12 cellular contexts compared by ENCODE assay signal in the genomic region with DNA sequence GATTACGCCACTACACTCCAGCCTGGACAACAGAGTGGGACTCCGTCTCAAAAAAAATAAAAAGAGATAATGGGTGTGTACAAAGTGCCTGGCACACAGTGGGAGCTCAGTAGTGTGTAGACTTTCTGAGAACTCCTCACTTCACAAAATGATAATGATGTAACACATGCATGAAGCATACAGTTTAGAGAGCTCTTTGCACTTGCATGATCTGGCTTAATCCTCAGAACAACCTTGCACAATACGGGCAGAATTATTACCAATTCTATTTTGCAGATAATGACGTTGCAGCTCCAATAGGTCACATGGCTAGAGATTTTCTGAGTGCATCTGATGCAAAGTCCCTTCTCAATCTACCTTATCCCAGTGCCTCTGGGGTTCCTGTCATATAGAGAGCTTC.
DNase-seq lines count a peak whose midpoint lies in the region; ATAC-seq and TF ChIP-seq lines count a peak whose summit lies in the region.
"Had no signal": no experiment of that assay in that cellular context is flagged by ENCODE, and none has a peak within 500 bp of the region (broad histone marks: within the 10 kb centered on the region; RNA-seq: fewer than 3 reads in every experiment).

No MANE protein-coding gene starts in this region.

- TF ChIP-seq POLR2A in testis (IDR thresholded peaks at IDR 0.05) = no peak

- H3K4me1 ChIP-seq in CD8-positive, alpha-beta memory T cell (ENCODE audit: insufficient read depth, low read length) = peaks cover 79% of the 10 kb centered on the region
- no peaks in the 10 kb centered on the region for H3K4me1 ChIP-seq in testis
- H3K4me1 ChIP-seq: SJCRH30, tibial artery had no signal

- no peaks in the 10 kb centered on the region for H3K9me3 ChIP-seq in CD8-positive, alpha-beta memory T cell (ENCODE audit: low read length)
- H3K9me3 ChIP-seq in testis = no peaks in the 10 kb centered on the region
- H3K9me3 ChIP-seq: SJCRH30, tibial artery had no signal

- peaks cover 78 to 93% (median 87%) of the 10 kb centered on the region in 3 donors for H3K4me1 Mint-ChIP-seq in CD8-positive, alpha-beta memory T cell
- H3K4me1 Mint-ChIP-seq in activated naive CD8-positive, alpha-beta T cell (ENCODE audit: low read depth) = peaks cover 74% of the 10 kb centered on the region
- peaks cover 88% of the 10 kb centered on the region in 2 donors for H3K4me1 Mint-ChIP-seq in natural killer cell

- peaks cover 13% of the 10 kb centered on the region for H3K36me3 ChIP-seq in CD8-positive, alpha-beta memory T cell (ENCODE audit: insufficient read depth, low read length)
- H3K36me3 ChIP-seq in testis (ENCODE audit: low read depth, missing control alignments) = no peaks in the 10 kb centered on the region
- H3K36me3 ChIP-seq: SJCRH30, tibial artery had no signal

- no peak for DNase-seq in CD8-positive, alpha-beta memory T cell
- DNase-seq in NOMO-1 treated with DMSO at 0.1 percent for 48 hours (lab: John Stamatoyannopoulos, UW; ENCODE audit: unreplicated experiment) (peak; percentile 42), natural killer cell (no peak), testis (no peak), GOT3 (lab: John Stamatoyannopoulos, UW) (no peak)
- DNase-seq: NCI-H1436 treated with DMSO at 0.1 percent for 48 hours, NCI-H526 treated with DMSO at 0.1 percent for 48 hours had no signal

- H3K27me3 ChIP-seq in CD8-positive, alpha-beta memory T cell (ENCODE audit: insufficient read depth, low read length, poor library complexity, severe bottlenecking) = no peaks in the 10 kb centered on the region
- no peaks in the 10 kb centered on the region for H3K27me3 ChIP-seq in testis
- H3K27me3 ChIP-seq: SJCRH30, tibial artery had no signal

- intact Hi-C loops in natural killer cell (cut with micrococcal nuclease) (loop anchor here (1.0 to 10.0 kb wide), 4 partner anchors 9 to 382 kb away; a partner anchor contains a TSS), testis (cut with DNase I; ENCODE audit: low total_unique reads) (no loop called here)

- POLR2A ChIA-PET in CD8-positive, alpha-beta memory T cell (lab: Charles Lee) = interaction anchor here (0.5 to 2.8 kb wide), 12 partner anchors 8 to 227 kb away, joined by 3 to 27 read pairs (median 6); a partner anchor contains a TSS

- H3K27me3 Mint-ChIP-seq in CD8-positive, alpha-beta memory T cell = peaks cover 0 to 2% of the 10 kb centered on the region in 2 donors
- no peaks in the 10 kb centered on the region for H3K27me3 Mint-ChIP-seq in activated naive CD8-positive, alpha-beta T cell
- H3K27me3 Mint-ChIP-seq in natural killer cell (ENCODE audit: low read depth in 2 of 2) = no peaks in the 10 kb centered on the region

- no peaks in the 10 kb centered on the region for H3K9me3 Mint-ChIP-seq in CD8-positive, alpha-beta memory T cell
- H3K9me3 Mint-ChIP-seq in activated naive CD8-positive, alpha-beta T cell (ENCODE audit: low read depth) = no peaks in the 10 kb centered on the region
- no peaks in the 10 kb centered on the region for H3K9me3 Mint-ChIP-seq in natural killer cell

- TF ChIP-seq CTCF in natural killer cell (IDR thresholded peaks at IDR 0.05) (no peak), testis (IDR thresholded peaks at IDR 0.05) (no peak)

- CTCF ChIA-PET in CD8-positive, alpha-beta memory T cell (lab: Charles Lee) = interaction anchor here (0.7 to 2.8 kb wide), 8 partner anchors 9 to 227 kb away, joined by 3 to 19 read pairs (median 5); a partner anchor contains a TSS

- WGBS in testis, 2 donors = 83 to 88% methylated on average over 4 of the region's 4 CpGs

- peaks cover 0 to 44% (median 3%) of the 10 kb centered on the region in 3 donors for H3K36me3 Mint-ChIP-seq in CD8-positive, alpha-beta memory T cell
- H3K36me3 Mint-ChIP-seq in activated naive CD8-positive, alpha-beta T cell = peaks cover 4% of the 10 kb centered on the region
- H3K36me3 Mint-ChIP-seq in natural killer cell = peaks cover 18% of the 10 kb centered on the region

- peak overlapping the region; percentile 54 for H3K4me3 ChIP-seq in CD8-positive, alpha-beta memory T cell (ENCODE audit: low read length)
- no peak overlapping the region for H3K4me3 ChIP-seq in testis
- H3K4me3 ChIP-seq: SJCRH30, tibial artery had no signal

- peak overlapping the region; percentile 81 to 99 (median 96) for H3K27ac Mint-ChIP-seq in CD8-positive, alpha-beta memory T cell
- peak overlapping the region; percentile 98 for H3K27ac Mint-ChIP-seq in activated naive CD8-positive, alpha-beta T cell
- H3K27ac Mint-ChIP-seq in natural killer cell = peak overlapping the region; percentile 91 to 100

- H3K27ac ChIP-seq in CD8-positive, alpha-beta memory T cell (ENCODE audit: low read depth, low read length) = peak overlapping the region; percentile 59
- H3K27ac ChIP-seq in testis = no peak overlapping the region
- H3K27ac ChIP-seq: SJCRH30, tibial artery had no signal

- H3K4me3 Mint-ChIP-seq in CD8-positive, alpha-beta memory T cell = peak overlapping the region; percentile 20 to 92 (median 83)
- peak overlapping the region; percentile 77 for H3K4me3 Mint-ChIP-seq in activated naive CD8-positive, alpha-beta T cell
- H3K4me3 Mint-ChIP-seq in natural killer cell = peak overlapping the region; percentile 88

- ATAC-seq in natural killer cell (peak in 1 of 3 donors; percentile 7), HG02759 (IDR thresholded peaks at IDR 0.05; ENCODE audit: unreplicated experiment) (no peak), HG03139 (IDR thresholded peaks at IDR 0.05; ENCODE audit: unreplicated experiment) (no peak)
